In genomic region chr9:71612889-71613288, GRCh38 we compare ENCODE assay signal across 33 cellular contexts.
DNase-seq lines count a peak whose midpoint lies in the region; ATAC-seq, FAIRE-seq and TF ChIP-seq lines count a peak whose summit lies in the region.
"Had no signal": no experiment of that assay in that cellular context is flagged by ENCODE, and none has a peak within 500 bp of the region (broad histone marks: within the 10 kb centered on the region; RNA-seq: fewer than 3 reads in every experiment).

No MANE protein-coding gene starts in this region.

- H3K36me3 ChIP-seq in HepG2 (replicated peaks in 1 of 2; ENCODE audit: control insufficient read depth in 1 of 2, insufficient read depth in 2 of 2, low read length in 2 of 2) (no peaks in the 10 kb centered on the region), right lobe of liver (no peaks in the 10 kb centered on the region), osteoblast (ENCODE audit: insufficient read depth, low read length) (no peaks in the 10 kb centered on the region)
- H3K36me3 ChIP-seq: BE2C; BLaER1; BLaER1 treated with 17β-estradiol and CSF1 and Interleukin-3, amounts not matched to agents 10 nM and 100 nM had no signal

- H3K79me2 ChIP-seq in HepG2 (ENCODE audit: insufficient read depth, low read length): no peaks in the 10 kb centered on the region
- H3K79me2 ChIP-seq in osteoblast (ENCODE audit: insufficient read depth, low read length): no peaks in the 10 kb centered on the region

- H2AFZ ChIP-seq in HepG2 (ENCODE audit: low read length): no peak overlapping the region
- H2AFZ ChIP-seq in osteoblast (ENCODE audit: low read length): peak overlapping the region; percentile 41

- no peak for TF ChIP-seq RAD21 in HepG2 (CRISPR knock-in tag; IDR thresholded peaks at IDR 0.05)

- TF ChIP-seq EP300 in HepG2 (IDR thresholded peaks at IDR 0.05; ENCODE audit: low read depth in 2 of 2, low read length in 2 of 2) (no peak), HepG2 (CRISPR knock-in tag; IDR thresholded peaks at IDR 0.05; ENCODE audit: borderline replicate concordance) (no peak)

- no peak overlapping the region for H3K4me3 ChIP-seq in HepG2 (replicated peaks in 1 of 3; ENCODE audit: insufficient read depth in 1 of 3, low read depth in 2 of 3, low read length in 3 of 3)
- H3K4me3 ChIP-seq in right lobe of liver: no peak overlapping the region
- no peak overlapping the region for H3K4me3 ChIP-seq in osteoblast (ENCODE audit: insufficient read depth, low read length)
- H3K4me3 ChIP-seq: A549; BLaER1; BLaER1 treated with 17β-estradiol and CSF1 and Interleukin-3, amounts not matched to agents 10 nM and 100 nM had no signal

- H3K4me2 ChIP-seq in HepG2 (ENCODE audit: low read depth, low read length) (no peak overlapping the region), osteoblast (ENCODE audit: insufficient read depth, low read length) (no peak overlapping the region)
- H3K4me2 ChIP-seq: A549; BLaER1; BLaER1 treated with 17β-estradiol and CSF1 and Interleukin-3, amounts not matched to agents 10 nM and 100 nM had no signal

- ATAC-seq in HepG2: peak; percentile 61; the same call in 2 of the 3 replicates
- no peak for ATAC-seq in right lobe of liver
- ATAC-seq in GM21717 (IDR thresholded peaks at IDR 0.05; ENCODE audit: unreplicated experiment): no peak
- ATAC-seq: A549; CD8-positive, alpha-beta T cell had no signal

- BruUV-seq in HepG2 (replicated peaks; lab: Mats Ljungman, UMichigan): no TSS peak

- no peak overlapping the region for H3K9ac ChIP-seq in HepG2 (ENCODE audit: insufficient read depth, low read depth, low read length)
- H3K9ac ChIP-seq: BLaER1; BLaER1 treated with 17β-estradiol and CSF1 and Interleukin-3, amounts not matched to agents 10 nM and 100 nM had no signal

- TF ChIP-seq CTCF in HepG2 (CRISPR knock-in tag; IDR thresholded peaks at IDR 0.05) (no peak), right lobe of liver (IDR thresholded peaks at IDR 0.05) (no peak), osteoblast (IDR thresholded peaks at IDR 0.05; ENCODE audit: extremely low read depth, low read depth, low read length) (no peak)

- H3K27ac ChIP-seq in HepG2 (ENCODE audit: extremely low read length, insufficient read depth, low read length) (no peak overlapping the region), right lobe of liver (no peak overlapping the region), osteoblast (ENCODE audit: low read depth, low read length) (no peak overlapping the region)
- H3K27ac ChIP-seq: 22Rv1; A549; BLaER1; BLaER1 treated with 17β-estradiol and CSF1 and Interleukin-3, amounts not matched to agents 10 nM and 100 nM; C4-2B had no signal

- WGBS in HepG2 (ENCODE audit: low lambda C conversion rate): 10% methylated on average over 2 of the region's 2 CpGs
- 66% methylated on average over 2 of the region's 2 CpGs for WGBS in right lobe of liver (ENCODE audit: insufficient coverage, low coverage, low lambda C conversion rate, missing lambda C conversion rate)

- CTCF ChIA-PET in HepG2 (lab: Yijun Ruan, JAX; ENCODE audit: low intra/inter-chr PET ratio, low total read pairs): no interaction called here

- POLR2A ChIA-PET in HepG2 (lab: Yijun Ruan, JAX): interaction anchor here (2.0 kb wide), 1 partner anchor 154 kb away, joined by 4 read pairs; no protein-coding TSS in a partner anchor

- H4K20me1 ChIP-seq in HepG2 (ENCODE audit: insufficient read depth, low read length) (no peaks in the 10 kb centered on the region), osteoblast (ENCODE audit: insufficient read depth, low read length) (no peaks in the 10 kb centered on the region)
- H4K20me1 ChIP-seq: BLaER1; BLaER1 treated with 17β-estradiol and CSF1 and Interleukin-3, amounts not matched to agents 10 nM and 100 nM had no signal

- TF ChIP-seq POLR2A in HepG2 (IDR thresholded peaks at IDR 0.05; ENCODE audit: insufficient read depth in 1 of 2, low read depth in 2 of 2, low read length in 2 of 2): no peak
- TF ChIP-seq POLR2A in right lobe of liver (IDR thresholded peaks at IDR 0.05): no peak

- intact Hi-C loops in HepG2 (cut with micrococcal nuclease; ENCODE audit: unreplicated experiment): no loop called here
- intact Hi-C loops in right lobe of liver (cut with DNase I): loop anchor here in 1 of 2 donors (10.0 kb wide), 1 partner anchor 152 kb away; the partner anchor contains the start of gene CEMIP2

- H3K27me3 ChIP-seq in HepG2 (ENCODE audit: control insufficient read depth in 1 of 2, insufficient read depth in 2 of 2, low read length in 2 of 2) (no peaks in the 10 kb centered on the region), right lobe of liver (no peaks in the 10 kb centered on the region), osteoblast (ENCODE audit: insufficient read depth, low read length) (no peaks in the 10 kb centered on the region)
- H3K27me3 ChIP-seq: BLaER1; BLaER1 treated with 17β-estradiol and CSF1 and Interleukin-3, amounts not matched to agents 10 nM and 100 nM had no signal

- H3K4me1 ChIP-seq in HepG2 (ENCODE audit: insufficient read depth, low read length) (peaks cover 40% of the 10 kb centered on the region), right lobe of liver (no peaks in the 10 kb centered on the region), osteoblast (ENCODE audit: insufficient read depth, low read length) (peaks cover 8% of the 10 kb centered on the region)
- H3K4me1 ChIP-seq: BE2C; BLaER1; BLaER1 treated with 17β-estradiol and CSF1 and Interleukin-3, amounts not matched to agents 10 nM and 100 nM; Caco-2 had no signal

- in situ Hi-C loops in HepG2 (cut with HindIII; ENCODE audit: extremely low pct_ligation_motif_present, low pct_unique_long_range_greater_than_20kb): loop anchor here (5.0 kb wide), 1 partner anchor 154 kb away; the partner anchor contains the start of gene CEMIP2

- H3K9me3 ChIP-seq in HepG2 (ENCODE audit: low read length) (peaks cover 16% of the 10 kb centered on the region), right lobe of liver (no peaks in the 10 kb centered on the region), osteoblast (ENCODE audit: low read depth, low read length) (no peaks in the 10 kb centered on the region)
- H3K9me3 ChIP-seq: BE2C, Caco-2 had no signal

- DNase-seq in HepG2 (ENCODE audit: low spot score): peak; percentile 30
- no peak for DNase-seq in right lobe of liver
- peak; percentile 22 for DNase-seq in left kidney (ENCODE audit: low read depth, low spot score)
- DNase-seq in osteoblast (ENCODE audit: insufficient read length, low spot score, missing footprints): no peak
- DNase-seq in NCI-H128 (lab: John Stamatoyannopoulos, UW; ENCODE audit: unreplicated experiment): no peak
- DNase-seq: 8988T; ACHN; AML-193; BE2C; C1 segment of cervical spinal cord; Caco-2; Calu3; CD4-positive, alpha-beta memory T cell; CD4-positive, alpha-beta T cell; CD4-positive, CD25-positive, alpha-beta regulatory T cell; CD8-positive, alpha-beta memory T cell; CD8-positive, alpha-beta T cell; COR-L47; DMS 273 treated with DMSO at 0.1 percent for 48 hours; DMS153; DMS53; DMS79; DMS79 treated with DMSO at 0.1 percent for 48 hours; DND-41; EL had no signal

- FAIRE-seq in HepG2 (lab: Jason Lieb, UNC): no peak
- FAIRE-seq: A204.1, A549, D721Med had no signal

TF ChIP-seq in HepG2, 621 proteins besides CTCF, POLR2A, EP300 and RAD21 (continues in another document):
- TF ChIP-seq PHF5A (CRISPR knock-in tag; IDR thresholded peaks at IDR 0.05; ENCODE audit: low read depth, unreplicated experiment) (no peak), SP2 (CRISPR knock-in tag; IDR thresholded peaks at IDR 0.05) (no peak), HDAC1 (CRISPR knock-in tag; IDR thresholded peaks at IDR 0.05) (0 out of 2 replicates have a peak, but pooled peaks have one; percentile 25), HNRNPH1 (optimal IDR thresholded peaks at IDR 0.05; ENCODE audit: low read depth, low read length) (no peak), ARID5B (CRISPR knock-in tag; IDR thresholded peaks at IDR 0.05) (peak; percentile 56), ATF1 (CRISPR knock-in tag; IDR thresholded peaks at IDR 0.05) (no peak), GATAD2A (CRISPR knock-in tag; IDR thresholded peaks at IDR 0.05) (peak; percentile 43; the same call in 1 of the 2 replicates), ZNF720 (CRISPR knock-in tag; IDR thresholded peaks at IDR 0.05) (no peak), ZBTB42 (CRISPR knock-in tag; IDR thresholded peaks at IDR 0.05) (no peak), ZNF879 (CRISPR knock-in tag; IDR thresholded peaks at IDR 0.05) (no peak), NR2F1 (CRISPR knock-in tag; IDR thresholded peaks at IDR 0.05) (peak in 1 of 2 experiments; percentile 19; a peak in 2 of 4 replicates)

Comparison
In these comparisons a context has a peak if more than half of its experiments do, and no peak if none do; other contexts are left out.
1. DNase-seq: peak in HepG2 (single experiment) and left kidney (single experiment); none in right lobe of liver (0 of 3), osteoblast (single experiment) and NCI-H128 (single experiment).